8 cellular contexts compared by ENCODE assay signal in genomic region chr17:9729034-9729650, GRCh38.
DNase-seq lines count a peak whose midpoint lies in the region; ATAC-seq and TF ChIP-seq lines count a peak whose summit lies in the region.

No MANE protein-coding gene starts in this region.

- H3K9me3 ChIP-seq in CD4-positive, alpha-beta memory T cell (ENCODE audit: control insufficient read depth in 1 of 2, low read length in 2 of 2), result no peaks in the 10 kb centered on the region
- H3K9me3 ChIP-seq in GM23248 (ENCODE audit: low read depth) (no peaks in the 10 kb centered on the region), upper lobe of right lung (no peaks in the 10 kb centered on the region)

- no peak overlapping the region for H3K4me2 ChIP-seq in GM23248 (ENCODE audit: unreplicated experiment)

- no peaks in the 10 kb centered on the region for H3F3A ChIP-seq in GM23248 (ENCODE audit: insufficient read depth)

- WGBS in GM23248 (ENCODE audit: low coverage in 1 of 2, low lambda C conversion rate in 2 of 2, missing lambda C conversion rate in 2 of 2), 2 experiments, result 0 to 4% methylated on average over 2 of the region's 2 CpGs

- H3K9me2 ChIP-seq in GM23248 (ENCODE audit: insufficient read depth), result no peaks in the 10 kb centered on the region

- intact Hi-C loops in CD4-positive, alpha-beta memory T cell (cut with micrococcal nuclease), result no loop called here
- intact Hi-C loops in upper lobe of right lung (cut with DNase I), result no loop called here

- H3K9me3 Mint-ChIP-seq in CD4-positive, alpha-beta memory T cell, result no peaks in the 10 kb centered on the region
- H3K9me3 Mint-ChIP-seq in chondrocyte (ENCODE audit: low read depth), result no peaks in the 10 kb centered on the region

- H3K36me3 ChIP-seq in CD4-positive, alpha-beta memory T cell (ENCODE audit: insufficient read depth, low read length), result no peaks in the 10 kb centered on the region
- H3K36me3 ChIP-seq in GM23248 (ENCODE audit: low read depth) (no peaks in the 10 kb centered on the region), upper lobe of right lung (no peaks in the 10 kb centered on the region)

- no peak overlapping the region for H3K27ac ChIP-seq in CD4-positive, alpha-beta memory T cell (ENCODE audit: low read depth, low read length)
- H3K27ac ChIP-seq in GM23248 (no peak overlapping the region), upper lobe of right lung (no peak overlapping the region)

- POLR2A ChIA-PET in CD4-positive, alpha-beta memory T cell (lab: Charles Lee; ENCODE audit: partially characterized antibody), result no interaction called here

- no peaks in the 10 kb centered on the region for H3K4me1 ChIP-seq in CD4-positive, alpha-beta memory T cell (ENCODE audit: insufficient read depth, low read length)
- H3K4me1 ChIP-seq in GM23248 (ENCODE audit: insufficient read depth) (no peaks in the 10 kb centered on the region; the same call in 1 of the 2 replicates), upper lobe of right lung (no peaks in the 10 kb centered on the region)

- no peaks in the 10 kb centered on the region for H3K36me3 Mint-ChIP-seq in CD4-positive, alpha-beta memory T cell
- H3K36me3 Mint-ChIP-seq in chondrocyte (ENCODE audit: low read depth), result no peaks in the 10 kb centered on the region

- CTCF ChIA-PET in CD4-positive, alpha-beta memory T cell (lab: Charles Lee; ENCODE audit: partially characterized antibody), result interaction anchor here (0.7 to 1.9 kb wide), 6 partner anchors 10 to 42 kb away, joined by 3 to 7 read pairs (median 4); no protein-coding TSS in a partner anchor

- peak; percentile 99 for TF ChIP-seq CTCF in chondrocyte (IDR thresholded peaks at IDR 0.05)
- peak; percentile 95 for TF ChIP-seq CTCF in upper lobe of right lung (IDR thresholded peaks at IDR 0.05)

- no peak overlapping the region for H3K4me3 Mint-ChIP-seq in CD4-positive, alpha-beta memory T cell
- H3K4me3 Mint-ChIP-seq in chondrocyte (ENCODE audit: unreplicated experiment), result no peak overlapping the region

- H2AFZ ChIP-seq in GM23248, result no peak overlapping the region

- no peak overlapping the region for H3K9ac ChIP-seq in GM23248

- DNase-seq in CD4-positive, alpha-beta memory T cell, result peak in 4 of 5 donors; percentile 16 to 34 (median 20)
- DNase-seq in GM23248 (peak; percentile 61), NCI-H748 treated with DMSO at 0.1 percent for 48 hours (lab: John Stamatoyannopoulos, UW) (peak; percentile 40), chondrocyte (ENCODE audit: low spot score) (no peak), left kidney (ENCODE audit: low read depth, low spot score) (peak; percentile 72), upper lobe of right lung (no peak), occipital lobe (lab: John Stamatoyannopoulos, UW) (no peak)

- no peaks in the 10 kb centered on the region for H3K27me3 ChIP-seq in CD4-positive, alpha-beta memory T cell (ENCODE audit: insufficient read depth, low read length)
- H3K27me3 ChIP-seq in GM23248 (replicated peaks; ENCODE audit: insufficient read depth), result peaks cover 14% of the 10 kb centered on the region
- no peaks in the 10 kb centered on the region for H3K27me3 ChIP-seq in upper lobe of right lung

- H3K27ac Mint-ChIP-seq in CD4-positive, alpha-beta memory T cell, result no peak overlapping the region
- H3K27ac Mint-ChIP-seq in chondrocyte (ENCODE audit: unreplicated experiment), result no peak overlapping the region

- peaks cover 2 to 9% of the 10 kb centered on the region in 2 donors for H3K27me3 Mint-ChIP-seq in CD4-positive, alpha-beta memory T cell
- no peaks in the 10 kb centered on the region for H3K27me3 Mint-ChIP-seq in chondrocyte (ENCODE audit: low read depth)

- ATAC-seq in upper lobe of right lung (peak; percentile 82), GM19455 (IDR thresholded peaks at IDR 0.05; ENCODE audit: unreplicated experiment) (no peak)

- in situ Hi-C loops in GM23248 (cut with MboI), result loop anchor here (10.0 kb wide), 1 partner anchor 56 kb away; no protein-coding TSS in a partner anchor

- no peaks in the 10 kb centered on the region for H3K4me1 Mint-ChIP-seq in CD4-positive, alpha-beta memory T cell
- H3K4me1 Mint-ChIP-seq in chondrocyte (ENCODE audit: low read depth), result peaks cover 18% of the 10 kb centered on the region

- no peaks in the 10 kb centered on the region for H4K20me1 ChIP-seq in GM23248 (ENCODE audit: insufficient read depth)

- H3K79me2 ChIP-seq in GM23248 (ENCODE audit: insufficient read depth), result no peaks in the 10 kb centered on the region

- no peak overlapping the region for H3K4me3 ChIP-seq in CD4-positive, alpha-beta memory T cell (ENCODE audit: low read length in 2 of 2)
- H3K4me3 ChIP-seq in GM23248, result no peak overlapping the region
- H3K4me3 ChIP-seq in upper lobe of right lung, result no peak overlapping the region

Comparison
In these comparisons a context has a peak if more than half of its experiments do, and no peak if none do; other contexts are left out.
1. DNase-seq: peak in CD4-positive, alpha-beta memory T cell (4 of 5), GM23248 (single experiment), NCI-H748 treated with DMSO at 0.1 percent for 48 hours (single experiment) and left kidney (single experiment); none in chondrocyte (single experiment), upper lobe of right lung (single experiment) and occipital lobe (single experiment).